In the genomic region with DNA sequence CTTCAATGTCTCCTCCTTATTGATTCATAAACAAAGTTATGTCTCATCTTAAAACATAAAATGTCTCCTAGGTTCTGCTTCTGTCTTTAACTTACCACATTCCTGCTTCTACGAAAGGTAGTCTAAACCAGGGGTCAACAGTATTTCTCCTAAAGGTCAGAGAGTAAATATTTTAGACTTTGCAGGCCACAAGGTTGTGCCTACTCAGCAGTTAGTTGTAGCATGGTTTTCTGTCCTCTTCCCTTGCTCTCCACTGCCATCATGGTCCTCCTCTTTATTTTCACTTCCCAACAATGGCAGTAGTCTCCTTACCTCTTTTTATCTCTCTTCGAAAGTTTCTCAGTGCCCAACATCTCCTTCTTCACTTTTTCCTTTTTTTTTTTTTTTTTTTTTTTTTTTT, we compare ENCODE assay signal across 25 cellular contexts.
"Had no signal": no experiment of that assay in that cellular context is flagged by ENCODE, and none has a peak within 500 bp of the region (broad histone marks: within the 10 kb centered on the region; RNA-seq: fewer than 3 reads in every experiment).

No MANE protein-coding gene starts in this region.

- H3K9me3 ChIP-seq: ovary, psoas muscle, sigmoid colon, stomach, thoracic aorta, thyroid gland, tibial nerve, upper lobe of left lung, vagina had no signal

- H3K27ac ChIP-seq: neural progenitor cell, ovary, parathyroid adenoma, psoas muscle, sigmoid colon, stomach, thoracic aorta, thyroid gland, tibial nerve, upper lobe of left lung, vagina had no signal

- DNase-seq: natural killer cell; occipital lobe; ovary; posterior cingulate gyrus; psoas muscle; right cardiac atrium; sigmoid colon; small intestine; stimulated activated CD4-positive, alpha-beta T cell treated with anti-CD3 and anti-CD28 coated beads, Interleukin-15, amount 100 ng/mL, for 24 hours; stimulated activated CD4-positive, alpha-beta T cell treated with anti-CD3 and anti-CD28 coated beads, Interleukin-2, amount 100 ng/mL, for 24 hours; stimulated activated CD4-positive, alpha-beta T cell treated with anti-CD3 and anti-CD28 coated beads, Interleukin-2, amount 100 ng/mL, for 48 hours; stimulated activated CD4-positive, alpha-beta T cell treated with anti-CD3 and anti-CD28 coated beads, Interleukin-4, amount 100 ng/mL, for 24 hours; stimulated activated naive B cell treated with anti-CD40 and anti-IgM and Interleukin-4, amounts not matched to agents 10 μg/mL and 1 μg/mL and 100 μg/mL, for 72 hours; stimulated activated naive CD4-positive, alpha-beta T cell treated with Interleukin-2 at 50 U/mL for 16 hours; stomach; thyroid gland; trophoblast cell; upper lobe of left lung had no signal

- H2AFZ ChIP-seq: neural progenitor cell, parathyroid adenoma had no signal

- H3K4me1 ChIP-seq: neural progenitor cell, parathyroid adenoma, psoas muscle, sigmoid colon, stomach, thyroid gland, tibial nerve, upper lobe of left lung, vagina had no signal

- H3K4me2 ChIP-seq: neural progenitor cell had no signal

- H3K79me2 ChIP-seq: parathyroid adenoma had no signal

- H3K36me3 ChIP-seq: neural progenitor cell, ovary, sigmoid colon, stomach, thoracic aorta, thyroid gland, tibial nerve, upper lobe of left lung, vagina had no signal

- FAIRE-seq: small intestine, urothelium cell line had no signal

- H3K9ac ChIP-seq: neural progenitor cell, parathyroid adenoma had no signal

- H3K4me3 ChIP-seq: neural progenitor cell, ovary, psoas muscle, sigmoid colon, stomach, thoracic aorta, thyroid gland, tibial nerve, upper lobe of left lung, vagina had no signal

- ATAC-seq: natural killer cell; psoas muscle; right cardiac atrium; stimulated activated effector memory CD8-positive, alpha-beta T cell treated with anti-CD3 and anti-CD28 coated beads, Interleukin-12 subunit alpha, Interleukin-12 subunit beta, amount 100 ng/mL, for 72 hours; stimulated activated naive B cell treated with anti-CD40 and anti-IgM and Interleukin-4, amounts not matched to agents 10 μg/mL and 1 μg/mL and 100 μg/mL, for 72 hours had no signal

- H3K27me3 ChIP-seq: neural progenitor cell, ovary, sigmoid colon, stomach, thyroid gland, tibial nerve, upper lobe of left lung, vagina had no signal
